In genomic region chr19:12364391-12365093, GRCh38 we compare ENCODE assay signal across 7 cellular contexts. TPM values are rescaled to one million over a fixed set of nuclear protein-coding genes. Genes with fewer than 3 reads are reported as not detected.
A peak's percentile ranks its signal among the peaks of the same experiment; 100 is the strongest.
DNase-seq lines count a peak whose midpoint lies in the region; ATAC-seq, FAIRE-seq and TF ChIP-seq lines count a peak whose summit lies in the region.

No MANE protein-coding gene starts in this region.

- peaks cover 3% of the 10 kb centered on the region; the same call in 1 of the 2 replicates for H3K9me3 ChIP-seq in Panc1 (ENCODE audit: control insufficient read depth, insufficient read depth, low read depth, low read length)
- H3K9me3 ChIP-seq in colonic mucosa, result no peaks in the 10 kb centered on the region

- H3K36me3 ChIP-seq in Panc1 (ENCODE audit: control insufficient read depth, insufficient read depth, low read length) (no peaks in the 10 kb centered on the region), colonic mucosa (no peaks in the 10 kb centered on the region)

- CTCF ChIA-PET in Panc1 (lab: Charles Lee), result interaction anchor here (1.0 to 1.1 kb wide), 2 partner anchors 31 to 305 kb away, joined by 4 to 6 read pairs; partner anchors contain the start of gene ZNF563

- intact Hi-C loops in Panc1 (cut with micrococcal nuclease; ENCODE audit: unreplicated experiment), result no loop called here
- intact Hi-C loops in colonic mucosa (cut with DNase I), result no loop called here
- intact Hi-C loops in lower leg skin (cut with DNase I; ENCODE audit: low total_unique reads), result no loop called here

- H3K4me3 ChIP-seq in Panc1 (ENCODE audit: low read depth in 2 of 2, low read length in 2 of 2) (peak overlapping the region; percentile 67 to 82), colonic mucosa (peak overlapping the region; percentile 71), lower leg skin (ENCODE audit: low read depth, poor library complexity, severe bottlenecking) (peak overlapping the region; percentile 60)

- peak overlapping the region; percentile 77 to 82 for H3K9ac ChIP-seq in colonic mucosa (ENCODE audit: low read depth in 2 of 2, low read length in 2 of 2)

- 5 to 6% methylated on average over 22 of the region's 22 CpGs for WGBS in lower leg skin, 2 donors

- H3K27me3 ChIP-seq in Panc1 (ENCODE audit: control insufficient read depth, insufficient read depth, low read length) (no peaks in the 10 kb centered on the region), colonic mucosa (no peaks in the 10 kb centered on the region)

- peak overlapping the region; percentile 71 for H3K27ac ChIP-seq in Panc1 (ENCODE audit: low read length)
- H3K27ac ChIP-seq in colonic mucosa, result no peak overlapping the region
- peak overlapping the region; percentile 71 for H3K27ac ChIP-seq in substantia nigra (ENCODE audit: low read depth, low read length, poor library complexity, severe bottlenecking)

- POLR2A ChIA-PET in Panc1 (lab: Charles Lee), result no interaction called here

- peak; percentile 27 for DNase-seq in GM19239 (ENCODE audit: insufficient read length, low spot score)
- DNase-seq in Panc1 (ENCODE audit: low read depth, low spot score), result no peak
- peak; percentile 29 for DNase-seq in colonic mucosa
- DNase-seq in lower leg skin (ENCODE audit: low spot score in 2 of 2), result peak; percentile 17 to 87
- peak in 14 of 49 donors; percentile 8 to 32 (median 18) for DNase-seq in substantia nigra (lab: John Stamatoyannopoulos, UW)
- no peak for DNase-seq in SW480 (ENCODE audit: low spot score)

- TF ChIP-seq CTCF in Panc1 (IDR thresholded peaks at IDR 0.05) (no peak), colonic mucosa (IDR thresholded peaks at IDR 0.05) (no peak), lower leg skin (IDR thresholded peaks at IDR 0.05) (no peak)

- H3K4me1 ChIP-seq in Panc1 (ENCODE audit: control insufficient read depth, insufficient read depth, low read length) (0 out of 2 replicates have a peak, but pooled peaks cover 3% of the 10 kb centered on the region), colonic mucosa (no peaks in the 10 kb centered on the region)

- TF ChIP-seq POLR2A in lower leg skin (IDR thresholded peaks at IDR 0.05), result no peak

- BruUV-seq in Panc1 (replicated peaks; lab: Mats Ljungman, UMichigan), result TSS peak; percentile 80

- FAIRE-seq in GM19239 (lab: Jason Lieb, UNC), result no peak

- in situ Hi-C loops in Panc1 (cut with HindIII; ENCODE audit: low pct_unique_long_range_greater_than_20kb, low sequenced_read_pairs), result no loop called here

- no peak; the same call in 1 of the 2 replicates for ATAC-seq in Panc1
- ATAC-seq in GM21515 (IDR thresholded peaks at IDR 0.05; ENCODE audit: unreplicated experiment), result no peak

RNA-seq across cellular contexts. Expression of gene ZNF442, which starts 0.9 kb away (rescaled TPM):
- total RNA-seq in Panc1 (2021; ENCODE audit: unreplicated experiment) (2.5 TPM), colonic mucosa (1 to 10 TPM; 1.6 to 3.2 TPM), lower leg skin (1 to 10 TPM; 1.3 to 3.0 (median 1.8) TPM)
- 0.62 TPM for polyA plus RNA-seq in Panc1 (2012; ENCODE audit: insufficient read length)

RNA-seq across cellular contexts. Expression of gene ZNF563, which starts 31.1 kb away (rescaled TPM):
- total RNA-seq in Panc1 (2021; ENCODE audit: unreplicated experiment) (2.2 TPM), colonic mucosa (1 to 10 TPM; 2.7 to 3.0 TPM), lower leg skin (10 to 100 TPM in 1 of 4 donors, 1 to 10 TPM in 3; 3.1 to 16.9 (median 5.6) TPM)
- 1.8 TPM for polyA plus RNA-seq in Panc1 (2012; ENCODE audit: insufficient read length)

RNA-seq across cellular contexts. Expression of gene ZNF799, which starts 36.5 kb away (rescaled TPM):
- total RNA-seq in Panc1 (2021; ENCODE audit: unreplicated experiment) (4.5 TPM), colonic mucosa (1 to 10 TPM; 7.3 to 7.6 TPM), lower leg skin (1 to 10 TPM; 3.1 to 5.4 (median 4.3) TPM)
- 1.4 TPM for polyA plus RNA-seq in Panc1 (2012; ENCODE audit: insufficient read length)

Comparison
In these comparisons a context has a peak if more than half of its experiments do, and no peak if none do; other contexts are left out.
1. DNase-seq: peak in GM19239 (single experiment), colonic mucosa (single experiment) and lower leg skin (2 of 2); none in Panc1 (single experiment) and SW480 (single experiment).
2. Peak in every context shown above with its lines, with median percentiles within 50 percentile points of each other: H3K4me3 ChIP-seq.